Comparison of ENCODE assay signal across 15 cellular contexts in the genomic region with DNA sequence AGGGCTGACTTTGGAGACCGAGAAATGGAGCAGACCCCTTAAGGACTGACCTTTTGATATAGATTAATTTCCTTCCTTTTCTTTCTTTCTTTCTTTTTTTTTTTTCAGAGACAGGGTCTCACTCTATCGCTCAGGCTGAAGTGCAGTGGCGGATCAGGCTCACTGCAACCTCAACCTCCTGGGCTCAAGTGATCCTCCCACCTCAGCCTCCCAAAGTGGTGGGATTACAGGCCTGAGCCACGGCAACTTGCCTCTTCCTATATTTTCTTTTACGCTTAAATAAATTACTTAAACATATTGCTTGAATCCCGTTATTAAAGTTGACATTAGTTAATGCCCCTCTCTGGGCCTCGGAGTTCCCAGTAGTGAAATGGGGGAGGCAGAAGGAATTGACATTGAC. TPM values are rescaled to one million over a fixed set of nuclear protein-coding genes. Genes with fewer than 3 reads are reported as not detected.
A peak's percentile ranks its signal among the peaks of the same experiment; 100 is the strongest.
DNase-seq lines count a peak whose midpoint lies in the region; ATAC-seq and TF ChIP-seq lines count a peak whose summit lies in the region.
"Had no signal": no experiment of that assay in that cellular context is flagged by ENCODE, and none has a peak within 500 bp of the region (broad histone marks: within the 10 kb centered on the region; RNA-seq: fewer than 3 reads in every experiment).

No MANE protein-coding gene starts in this region.

- H3K4me2 ChIP-seq in hepatocyte: peak overlapping the region; percentile 85

- H3K27me3 Mint-ChIP-seq in Caco-2 (ENCODE audit: insufficient read depth, unreplicated experiment) (no peaks in the 10 kb centered on the region), progenitor cell of endocrine pancreas (no peaks in the 10 kb centered on the region)
- peaks cover 16% of the 10 kb centered on the region for H3K27me3 Mint-ChIP-seq in activated CD4-positive, alpha-beta T cell treated with anti-CD3 and anti-CD28 coated beads for 36 hours

- BruUV-seq in Caco-2 (replicated peaks; lab: Mats Ljungman, UMichigan): no TSS peak

- TF ChIP-seq CTCF in Caco-2 (IDR thresholded peaks at IDR 0.05; ENCODE audit: insufficient read depth in 1 of 2, low read depth in 1 of 2, low read length in 1 of 2, severe bottlenecking in 1 of 2, unreplicated experiment in 1 of 2): no peak
- TF ChIP-seq CTCF in hepatocyte (IDR thresholded peaks at IDR 0.05; ENCODE audit: poor library complexity): no peak
- TF ChIP-seq CTCF in progenitor cell of endocrine pancreas (IDR thresholded peaks at IDR 0.05; ENCODE audit: unreplicated experiment): peak; percentile 16

- CTCF ChIA-PET in Caco-2 (lab: Charles Lee): no interaction called here
- CTCF ChIA-PET in activated CD4-positive, alpha-beta T cell treated with anti-CD3 and anti-CD28 coated beads for 36 hours (lab: Charles Lee): no interaction called here

- POLR2A ChIA-PET in Caco-2 (lab: Charles Lee): no interaction called here
- POLR2A ChIA-PET in activated CD4-positive, alpha-beta T cell treated with anti-CD3 and anti-CD28 coated beads for 36 hours (lab: Charles Lee): no interaction called here

- ATAC-seq in activated CD4-positive, alpha-beta T cell treated with anti-CD3 and anti-CD28 coated beads for 36 hours: no peak

- peak overlapping the region; percentile 61 for H3K9ac ChIP-seq in adipocyte (ENCODE audit: low read length)

- peaks cover 2% of the 10 kb centered on the region for H3K36me3 Mint-ChIP-seq in Caco-2 (ENCODE audit: insufficient read depth, unreplicated experiment)
- no peaks in the 10 kb centered on the region for H3K36me3 Mint-ChIP-seq in progenitor cell of endocrine pancreas (ENCODE audit: insufficient read depth)
- H3K36me3 Mint-ChIP-seq in activated CD4-positive, alpha-beta T cell treated with anti-CD3 and anti-CD28 coated beads for 36 hours (ENCODE audit: low read depth): no peaks in the 10 kb centered on the region
- H3K36me3 Mint-ChIP-seq: CD4-positive, CD25-positive, alpha-beta regulatory T cell had no signal

- peak overlapping the region; percentile 72 for H3K27ac ChIP-seq in hepatocyte

- H3K4me3 Mint-ChIP-seq in Caco-2 (ENCODE audit: unreplicated experiment) (peak overlapping the region; percentile 72), progenitor cell of endocrine pancreas (ENCODE audit: low read depth) (peak overlapping the region; percentile 87)
- no peak overlapping the region for H3K4me3 Mint-ChIP-seq in activated CD4-positive, alpha-beta T cell treated with anti-CD3 and anti-CD28 coated beads for 36 hours
- H3K4me3 Mint-ChIP-seq: activated B cell treated with CpG ODN at 0.5 μM for 24 hours; CD4-positive, CD25-positive, alpha-beta regulatory T cell had no signal

- H3K27ac Mint-ChIP-seq in Caco-2 (ENCODE audit: unreplicated experiment) (peak overlapping the region; percentile 11), progenitor cell of endocrine pancreas (peak overlapping the region; percentile 95)
- H3K27ac Mint-ChIP-seq in activated CD4-positive, alpha-beta T cell treated with anti-CD3 and anti-CD28 coated beads for 36 hours: no peak overlapping the region
- H3K27ac Mint-ChIP-seq: activated B cell treated with CpG ODN at 0.5 μM for 24 hours; CD4-positive, CD25-positive, alpha-beta regulatory T cell had no signal

- DNase-seq in Caco-2 (no peak), adipocyte (ENCODE audit: low read depth) (no peak), hepatocyte (ENCODE audit: low spot score) (no peak), progenitor cell of endocrine pancreas (ENCODE audit: low spot score, unreplicated experiment) (no peak), OCI-M1 (lab: John Stamatoyannopoulos, UW) (no peak)
- DNase-seq in stimulated activated CD4-positive, alpha-beta T cell treated with anti-CD3 and anti-CD28 coated beads, Interleukin-4, amount 100 ng/mL, for 4 hours: no peak
- DNase-seq in activated CD4-positive, alpha-beta T cell treated with anti-CD3 and anti-CD28 coated beads for 1 hour: no peak
- no peak for DNase-seq in activated CD4-positive, alpha-beta T cell treated with anti-CD3 and anti-CD28 coated beads for 36 hours
- DNase-seq: activated B cell treated with CpG ODN at 0.5 μM for 24 hours; activated gamma-delta T cell; CD4-positive, CD25-positive, alpha-beta regulatory T cell; effector memory CD4-positive, alpha-beta T cell; NCI-H1048; stimulated activated CD4-positive, alpha-beta T cell treated with anti-CD3 and anti-CD28 coated beads, Interleukin-4, amount 100 ng/mL, for 24 hours had no signal

- H3K36me3 ChIP-seq in Caco-2 (ENCODE audit: control insufficient read depth, insufficient read depth, low read length) (no peaks in the 10 kb centered on the region), adipocyte (ENCODE audit: control insufficient read depth, insufficient read depth, low read length, severe bottlenecking) (no peaks in the 10 kb centered on the region), hepatocyte (replicated peaks; ENCODE audit: insufficient read depth, low read depth) (no peaks in the 10 kb centered on the region)

- H3K9me2 ChIP-seq in hepatocyte (replicated peaks; ENCODE audit: insufficient read depth): no peaks in the 10 kb centered on the region

- no peaks in the 10 kb centered on the region for H4K20me1 ChIP-seq in hepatocyte (ENCODE audit: insufficient read depth, poor library complexity, severe bottlenecking)

- H3K9me3 ChIP-seq in Caco-2: no peaks in the 10 kb centered on the region
- H3K9me3 ChIP-seq in adipocyte (ENCODE audit: control insufficient read depth, low read length): no peaks in the 10 kb centered on the region
- no peaks in the 10 kb centered on the region for H3K9me3 ChIP-seq in hepatocyte (ENCODE audit: low read depth)

- H3K4me1 ChIP-seq in Caco-2 (peaks cover 26% of the 10 kb centered on the region; the same call in 1 of the 2 replicates), adipocyte (ENCODE audit: control insufficient read depth, insufficient read depth, low read length) (no peaks in the 10 kb centered on the region), hepatocyte (ENCODE audit: insufficient read depth) (peaks cover 9% of the 10 kb centered on the region)

- 74% methylated on average over 7 of the region's 7 CpGs for WGBS in hepatocyte (ENCODE audit: low lambda C conversion rate, missing lambda C conversion rate)

- intact Hi-C loops in Caco-2 (cut with micrococcal nuclease; ENCODE audit: unreplicated experiment): no loop called here
- intact Hi-C loops in activated CD4-positive, alpha-beta T cell treated with anti-CD3 and anti-CD28 coated beads for 36 hours (cut with DNase I, micrococcal nuclease): no loop called here

- H2AFZ ChIP-seq in hepatocyte: peak overlapping the region; percentile 87

- H3K4me1 Mint-ChIP-seq in Caco-2 (ENCODE audit: low read depth, unreplicated experiment) (peaks cover 21% of the 10 kb centered on the region), progenitor cell of endocrine pancreas (ENCODE audit: low read depth) (peaks cover 37% of the 10 kb centered on the region)
- no peaks in the 10 kb centered on the region for H3K4me1 Mint-ChIP-seq in activated CD4-positive, alpha-beta T cell treated with anti-CD3 and anti-CD28 coated beads for 36 hours

- H3K4me3 ChIP-seq in Caco-2 (ENCODE audit: low read depth, low read length) (peak overlapping the region; percentile 68), adipocyte (ENCODE audit: low read length) (peak overlapping the region; percentile 75), hepatocyte (no peak overlapping the region)

- H3K79me2 ChIP-seq in hepatocyte: no peaks in the 10 kb centered on the region

- H3K9me3 Mint-ChIP-seq in Caco-2 (ENCODE audit: unreplicated experiment) (no peaks in the 10 kb centered on the region), progenitor cell of endocrine pancreas (ENCODE audit: low read depth) (no peaks in the 10 kb centered on the region)
- H3K9me3 Mint-ChIP-seq in activated CD4-positive, alpha-beta T cell treated with anti-CD3 and anti-CD28 coated beads for 36 hours (ENCODE audit: low read depth): peaks cover 2% of the 10 kb centered on the region
- H3K9me3 Mint-ChIP-seq: activated B cell treated with CpG ODN at 0.5 μM for 24 hours had no signal

- H3K27me3 ChIP-seq in Caco-2 (replicated peaks; ENCODE audit: control insufficient read depth, insufficient read depth, low read length): no peaks in the 10 kb centered on the region
- peaks cover 5% of the 10 kb centered on the region for H3K27me3 ChIP-seq in adipocyte (replicated peaks; ENCODE audit: control insufficient read depth, insufficient read depth, low read length)
- H3K27me3 ChIP-seq in hepatocyte: no peaks in the 10 kb centered on the region

RNA-seq across cellular contexts. Expression of a gene that starts 0.3 kb away (rescaled TPM):
- 8.2 and 9.1 TPM in 2 replicates for total RNA-seq in Caco-2 (2022)
- total RNA-seq in hepatocyte: 6.0 TPM in 2 replicates
- 8.1 and 8.7 TPM in 2 replicates for polyA plus RNA-seq in hepatocyte
- 5.4 and 8.9 TPM in 2 replicates for total RNA-seq in progenitor cell of endocrine pancreas
- under 1 TPM; 0.14 to 0.21 TPM for total RNA-seq in activated CD4-positive, alpha-beta T cell treated with anti-CD3 and anti-CD28 coated beads for 36 hours
- total RNA-seq: CD4-positive, CD25-positive, alpha-beta regulatory T cell; OCI-LY7 had no signal

RNA-seq across cellular contexts. Expression of a gene that starts 29.0 kb away (rescaled TPM):
- 86.7 and 88.7 TPM in 2 replicates for total RNA-seq in Caco-2 (2022)
- 22.7 and 28.0 TPM in 2 replicates for total RNA-seq in hepatocyte
- polyA plus RNA-seq in hepatocyte: 19.2 and 24.0 TPM in 2 replicates
- 46.3 and 52.5 TPM in 2 replicates for total RNA-seq in progenitor cell of endocrine pancreas
- 10 to 100 TPM; 53.8 to 55.4 TPM for total RNA-seq in activated CD4-positive, alpha-beta T cell treated with anti-CD3 and anti-CD28 coated beads for 36 hours

RNA-seq across cellular contexts. Expression of a gene that starts 40.2 kb away (rescaled TPM):
- total RNA-seq in Caco-2 (2022): 0.25 TPM in 1 of 2 replicates, not detected in the other
- 0.17 TPM in 1 of 2 replicates, not detected in the other for total RNA-seq in hepatocyte
- 0.13 and 0.17 TPM in 2 replicates for polyA plus RNA-seq in hepatocyte
- total RNA-seq in progenitor cell of endocrine pancreas: not detected in 2 replicates
- not detected for total RNA-seq in activated CD4-positive, alpha-beta T cell treated with anti-CD3 and anti-CD28 coated beads for 36 hours
- total RNA-seq: activated B cell treated with CpG ODN at 0.5 μM for 24 hours; CD4-positive, CD25-positive, alpha-beta regulatory T cell; OCI-LY7 had no signal

RNA-seq across cellular contexts. Expression of a gene that starts 56.2 kb away (rescaled TPM):
- 732 and 805 TPM in 2 replicates for total RNA-seq in Caco-2 (2022)
- total RNA-seq in hepatocyte: 107 and 115 TPM in 2 replicates
- 442 and 481 TPM in 2 replicates for polyA plus RNA-seq in hepatocyte
- total RNA-seq in progenitor cell of endocrine pancreas: 177 TPM in 2 replicates
- total RNA-seq in activated CD4-positive, alpha-beta T cell treated with anti-CD3 and anti-CD28 coated beads for 36 hours: 100 to 1,000 TPM; 214 to 236 TPM
